1 cellular context compared by ENCODE assay signal in genomic region chr11:75406338-75406777, GRCh38.
TF ChIP-seq lines count a peak whose summit lies in the region.

No MANE protein-coding gene starts in this region.

TF ChIP-seq in K562, 482 proteins besides CTCF, POLR2A, EP300 and RAD21 (continued from another document and continues in another):
- TF ChIP-seq TEAD4 (IDR thresholded peaks at IDR 0.05; ENCODE audit: low read length) = peak; percentile 97
- no peak for TF ChIP-seq TEAD4 (CRISPR knock-in tag; IDR thresholded peaks at IDR 0.05; ENCODE audit: borderline replicate concordance)
- no peak for TF ChIP-seq KLF10 (CRISPR knock-in tag; IDR thresholded peaks at IDR 0.05)
- TF ChIP-seq TCF3 (CRISPR knock-in tag; IDR thresholded peaks at IDR 0.05) = peak; percentile 95
- peak; percentile 74 for TF ChIP-seq GATA2 (CRISPR knock-in tag; IDR thresholded peaks at IDR 0.05)
- no peak for TF ChIP-seq NFRKB (IDR thresholded peaks at IDR 0.05; ENCODE audit: low read depth)
- peak; percentile 95 for TF ChIP-seq PML (IDR thresholded peaks at IDR 0.05; ENCODE audit: low read length)
- TF ChIP-seq CREB1 (IDR thresholded peaks at IDR 0.05) = peak; percentile 30; the same call in 1 of the 2 replicates
- TF ChIP-seq CREB1 (CRISPR knock-in tag; IDR thresholded peaks at IDR 0.05) = no peak
- TF ChIP-seq NBN (IDR thresholded peaks at IDR 0.05; ENCODE audit: low read depth) = 0 out of 2 replicates have a peak, but pooled peaks have one; percentile 30
- peak; percentile 24; the same call in 1 of the 2 replicates for TF ChIP-seq HMBOX1 (IDR thresholded peaks at IDR 0.05)
- no peak for TF ChIP-seq ZNF253 (CRISPR knock-in tag; conservative IDR thresholded peaks at IDR 0.05)
- TF ChIP-seq ZNF583 (CRISPR knock-in tag; IDR thresholded peaks at IDR 0.05) = peak; percentile 77; the same call in 1 of the 2 replicates
- TF ChIP-seq CBFA2T3 (IDR thresholded peaks at IDR 0.05) = peak; percentile 98
- TF ChIP-seq RFX1 (IDR thresholded peaks at IDR 0.05) = no peak
- no peak for TF ChIP-seq BRD4 (IDR thresholded peaks at IDR 0.05)
- TF ChIP-seq PHTF2 (CRISPR knock-in tag; IDR thresholded peaks at IDR 0.05) = no peak
- no peak for TF ChIP-seq ZNF217 (CRISPR knock-in tag; IDR thresholded peaks at IDR 0.05)
- TF ChIP-seq MED1 (CRISPR knock-in tag; IDR thresholded peaks at IDR 0.05; ENCODE audit: borderline replicate concordance) = no peak
- TF ChIP-seq ZNF551 (CRISPR knock-in tag; IDR thresholded peaks at IDR 0.05) = no peak
- no peak for TF ChIP-seq AFF4 (CRISPR knock-in tag; IDR thresholded peaks at IDR 0.05)
- peak; percentile 19 for TF ChIP-seq TAF1 (IDR thresholded peaks at IDR 0.05; ENCODE audit: control insufficient read depth, extremely low read depth, insufficient read depth, low read length, severe bottlenecking)
- TF ChIP-seq ZFP30 (CRISPR knock-in tag; IDR thresholded peaks at IDR 0.05; ENCODE audit: borderline replicate concordance) = no peak
- peak; percentile 95 for TF ChIP-seq STAT5A (IDR thresholded peaks at IDR 0.05; ENCODE audit: borderline replicate concordance, low read length)
- no peak for TF ChIP-seq ZNF324 (CRISPR knock-in tag; IDR thresholded peaks at IDR 0.05)
- peak; percentile 24 for TF ChIP-seq FUS (optimal IDR thresholded peaks at IDR 0.05; ENCODE audit: low read depth, low read length)
- TF ChIP-seq MBD2 (IDR thresholded peaks at IDR 0.05; ENCODE audit: borderline replicate concordance, low read depth) = 0 out of 2 replicates have a peak, but pooled peaks have one; percentile 30
- TF ChIP-seq MGA (IDR thresholded peaks at IDR 0.05) = peak; percentile 42; the same call in 1 of the 2 replicates
- TF ChIP-seq ELK3 (CRISPR knock-in tag; IDR thresholded peaks at IDR 0.05) = no peak
- TF ChIP-seq MTA3 (IDR thresholded peaks at IDR 0.05; ENCODE audit: borderline replicate concordance) = peak; percentile 60; the same call in 1 of the 2 replicates
- TF ChIP-seq SIN3A (IDR thresholded peaks at IDR 0.05; ENCODE audit: borderline replicate concordance in 2 of 2, control insufficient read depth in 1 of 2, low read depth in 2 of 2, low read length in 2 of 2) = no peak
- TF ChIP-seq BCOR (IDR thresholded peaks at IDR 0.05) = 0 out of 2 replicates have a peak, but pooled peaks have one; percentile 16
- peak; percentile 39; the same call in 1 of the 2 replicates for TF ChIP-seq ELF1 (tag; IDR thresholded peaks at IDR 0.05)
- TF ChIP-seq MAX (CRISPR knock-in tag; IDR thresholded peaks at IDR 0.05) = peak; percentile 50
- peak; percentile 44; the same call in 1 of the 2 replicates for TF ChIP-seq POLR2H (tag; IDR thresholded peaks at IDR 0.05; ENCODE audit: low read depth)
- peak; percentile 96 for TF ChIP-seq ARID1B (IDR thresholded peaks at IDR 0.05)
- TF ChIP-seq JUND (IDR thresholded peaks at IDR 0.05; ENCODE audit: borderline replicate concordance, low read depth, low read length) = peak; percentile 74; the same call in 1 of the 2 replicates
- TF ChIP-seq JUND (tag; IDR thresholded peaks at IDR 0.05; ENCODE audit: borderline replicate concordance, low read depth, low read length) = peak; percentile 36; the same call in 1 of the 3 replicates
- peak; percentile 62; the same call in 1 of the 2 replicates for TF ChIP-seq CXXC5 (CRISPR knock-in tag; IDR thresholded peaks at IDR 0.05)
- TF ChIP-seq BHLHE40 (IDR thresholded peaks at IDR 0.05; ENCODE audit: low read length) = peak; percentile 40; the same call in 1 of the 2 replicates
- TF ChIP-seq SP1 (CRISPR knock-in tag; IDR thresholded peaks at IDR 0.05) = 0 out of 2 replicates have a peak, but pooled peaks have one; percentile 32
- TF ChIP-seq PHB2 (IDR thresholded peaks at IDR 0.05; ENCODE audit: low read depth) = peak; percentile 66
- TF ChIP-seq BCLAF1 (IDR thresholded peaks at IDR 0.05; ENCODE audit: borderline replicate concordance in 1 of 2, control insufficient read depth in 1 of 2, low read depth in 2 of 2, low read length in 1 of 2) = no peak
- peak; percentile 75; the same call in 1 of the 2 replicates for TF ChIP-seq ZKSCAN8 (CRISPR knock-in tag; IDR thresholded peaks at IDR 0.05)
- TF ChIP-seq ZNF766 (CRISPR knock-in tag; conservative IDR thresholded peaks at IDR 0.05) = peak; percentile 94
